Comparison of ENCODE assay signal across 22 cellular contexts in genomic region chr10:57743711-57744110, GRCh38.
"Had no signal": no experiment of that assay in that cellular context is flagged by ENCODE, and none has a peak within 500 bp of the region (broad histone marks: within the 10 kb centered on the region; RNA-seq: fewer than 3 reads in every experiment).

No MANE protein-coding gene starts in this region.

- H3K9me3 ChIP-seq: SJSA1 had no signal

- FAIRE-seq: HTR-8/SVneo, RCC 7860 had no signal

- H3K27ac ChIP-seq: HL-60, SJSA1, SK-N-MC had no signal

- H3K4me1 ChIP-seq: SJSA1 had no signal

- DNase-seq: KBM-7, MV-4-11, NCI-H1048, NCI-H1105, NCI-H1417, NCI-H1436 treated with DMSO at 0.1 percent for 48 hours, NCI-H1694, NCI-H187 treated with DMSO at 0.1 percent for 48 hours, NCI-H2081 treated with DMSO at 0.1 percent for 48 hours, NCI-H2227 treated with DMSO at 0.1 percent for 48 hours, NCI-H446 treated with DMSO at 0.1 percent for 48 hours, NCI-H510A treated with DMSO at 0.1 percent for 48 hours, NCI-H526, NCI-H82, Right ventricle myocardium superior, RPMI8226, SIG-M5 had no signal

- H3K4me3 ChIP-seq: SJSA1, SK-N-MC had no signal

- H3K27me3 ChIP-seq: SJSA1 had no signal

- H3K36me3 ChIP-seq: SJSA1 had no signal
